8 cellular contexts compared by ENCODE assay signal in the genomic region with DNA sequence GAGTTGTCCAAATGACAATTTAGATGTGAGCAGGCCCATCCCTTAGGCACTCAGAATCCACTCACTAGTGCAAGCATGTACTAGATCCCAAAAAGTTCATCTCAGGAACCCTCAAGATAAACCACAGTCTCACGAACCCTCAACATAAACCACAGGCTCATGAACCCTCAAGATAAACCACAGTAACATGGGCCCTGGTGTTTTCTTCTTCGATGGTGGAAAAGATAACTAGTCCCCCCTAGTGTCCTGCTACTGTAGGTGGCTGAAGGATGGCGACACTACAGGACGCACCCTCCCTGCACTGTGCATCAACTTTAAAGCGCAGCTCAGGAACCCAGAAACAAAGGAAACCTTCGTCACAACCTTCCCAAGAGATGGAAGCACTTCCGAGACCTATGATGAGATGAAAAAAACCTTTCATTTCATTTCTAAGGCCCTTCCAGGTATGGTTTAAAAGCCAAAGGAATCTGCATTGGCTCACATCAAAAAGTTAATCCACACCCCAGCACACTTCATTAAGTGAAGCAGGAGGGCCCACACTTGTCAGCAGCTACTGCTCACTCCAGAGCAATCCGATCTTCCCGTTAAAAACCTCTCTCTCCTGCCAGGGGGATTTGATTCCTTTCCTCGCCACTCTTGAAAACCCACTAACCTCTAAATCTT. TPM values are rescaled to one million over a fixed set of nuclear protein-coding genes. Genes with fewer than 3 reads are reported as not detected.
DNase-seq lines count a peak whose midpoint lies in the region; ATAC-seq and TF ChIP-seq lines count a peak whose summit lies in the region.
"Had no signal": no experiment of that assay in that cellular context is flagged by ENCODE, and none has a peak within 500 bp of the region (broad histone marks: within the 10 kb centered on the region; RNA-seq: fewer than 3 reads in every experiment).

No MANE protein-coding gene starts in this region.

- no peak for ATAC-seq in gastroesophageal sphincter
- no peak for ATAC-seq in GM21515 (IDR thresholded peaks at IDR 0.05; ENCODE audit: unreplicated experiment)

- DNase-seq in GM12865 (ENCODE audit: low read depth) (peak; percentile 81), NB4 (ENCODE audit: low read depth) (peak; percentile 88), retina (peak; percentile 31), NCI-H1436 treated with DMSO at 0.1 percent for 48 hours (lab: John Stamatoyannopoulos, UW) (no peak)
- no peak for DNase-seq in activated T-cell treated with anti-CD3 and anti-CD28 coated beads, Interleukin-2, amount 50 U/mL, for 1 hour
- DNase-seq: MV-4-11 had no signal

- H3K36me3 ChIP-seq in gastroesophageal sphincter = no peaks in the 10 kb centered on the region

- no peaks in the 10 kb centered on the region for H3K27me3 ChIP-seq in gastroesophageal sphincter

- no peak for TF ChIP-seq EP300 in gastroesophageal sphincter (IDR thresholded peaks at IDR 0.05)

- TF ChIP-seq CTCF in GM12865 (IDR thresholded peaks at IDR 0.05; ENCODE audit: insufficient read depth, low read depth, low read length, missing control alignments) = peak; percentile 65
- peak; percentile 52 for TF ChIP-seq CTCF in NB4 (IDR thresholded peaks at IDR 0.05; ENCODE audit: low read depth, low read length)
- TF ChIP-seq CTCF in gastroesophageal sphincter (IDR thresholded peaks at IDR 0.05) = peak in 3 of 4 experiments; percentile 8 to 44 (median 23)

- WGBS in gastroesophageal sphincter (ENCODE audit: low coverage in 1 of 2), 2 donors = 62 to 65% methylated on average over 8 to 10 of the region's 10 CpGs

- H3K27ac ChIP-seq in gastroesophageal sphincter = peak overlapping the region in 1 of 4 donors; percentile 24

- H3K9me3 ChIP-seq in gastroesophageal sphincter = no peaks in the 10 kb centered on the region

- TF ChIP-seq POLR2A in NB4 (IDR thresholded peaks at IDR 0.05; ENCODE audit: extremely low read depth, insufficient read length) (no peak), gastroesophageal sphincter (IDR thresholded peaks at IDR 0.05) (no peak)

- H3K4me3 ChIP-seq in GM12865 (ENCODE audit: low read depth, low read length) (peak overlapping the region; percentile 89), NB4 (ENCODE audit: low read depth, low read length) (peak overlapping the region; percentile 71), gastroesophageal sphincter (peak overlapping the region in 1 of 2 donors; percentile 91)

- peaks cover 0 to 55% (median 9%) of the 10 kb centered on the region in 3 donors for H3K4me1 ChIP-seq in gastroesophageal sphincter

RNA-seq across cellular contexts. Expression of gene LARGE1, which starts 2.4 kb away (rescaled TPM):
- total RNA-seq in gastroesophageal sphincter = 10 to 100 TPM; 23.0 to 67.8 (median 48.0) TPM

Comparison
In these comparisons a context has a peak if more than half of its experiments do, and no peak if none do; other contexts are left out.
1. DNase-seq: peak in GM12865 (single experiment), NB4 (single experiment) and retina (single experiment); none in NCI-H1436 treated with DMSO at 0.1 percent for 48 hours (single experiment) and activated T-cell treated with anti-CD3 and anti-CD28 coated beads, Interleukin-2, amount 50 U/mL, for 1 hour (single experiment).
2. Peak in every context shown above with its lines, with median percentiles within 50 percentile points of each other: CTCF ChIP-seq.